In the genomic region with DNA sequence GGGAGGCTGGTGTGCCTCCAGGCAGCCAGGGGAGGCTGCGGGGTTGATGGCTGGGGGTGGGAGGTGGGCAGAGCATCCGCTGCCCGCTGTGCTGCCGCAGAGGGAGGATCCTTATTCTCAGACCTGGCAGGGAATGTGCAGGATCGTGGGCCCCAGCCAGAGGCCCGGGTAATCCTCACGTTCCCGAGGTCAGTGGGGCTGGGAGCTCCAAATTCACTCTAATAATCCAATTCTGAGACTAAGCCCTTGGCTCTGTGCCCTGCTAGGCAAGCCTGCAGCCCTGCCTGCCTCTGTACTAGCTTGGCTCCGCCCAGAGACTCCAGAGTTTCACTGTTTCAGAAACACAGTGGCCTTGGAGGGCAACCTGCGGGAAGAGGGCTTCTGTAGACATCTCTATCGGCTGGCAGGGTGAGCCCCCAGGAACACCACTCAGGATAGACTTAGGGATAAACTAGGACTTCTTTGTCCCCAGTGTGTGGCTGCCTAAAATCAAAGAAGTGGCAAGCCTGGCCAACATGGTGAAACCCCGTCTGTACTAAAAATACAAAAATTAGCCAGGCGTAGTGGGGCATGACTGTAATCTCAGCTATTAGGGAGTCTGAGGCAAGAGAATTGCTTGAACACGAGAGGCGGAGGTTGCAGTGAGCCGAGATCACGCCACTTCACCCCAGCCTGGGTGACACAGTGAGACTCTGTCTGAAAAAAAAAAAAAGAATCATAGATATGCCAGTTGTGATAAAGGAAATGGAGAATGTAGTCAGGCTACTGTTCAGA, we compare ENCODE assay signal across 1 cellular context.
TF ChIP-seq lines count a peak whose summit lies in the region.

No MANE protein-coding gene starts in this region.

TF ChIP-seq in HEK293, 187 proteins besides CTCF, POLR2A, EP300 and RAD21 (continued from another document):
- TF ChIP-seq, protein P1, sequence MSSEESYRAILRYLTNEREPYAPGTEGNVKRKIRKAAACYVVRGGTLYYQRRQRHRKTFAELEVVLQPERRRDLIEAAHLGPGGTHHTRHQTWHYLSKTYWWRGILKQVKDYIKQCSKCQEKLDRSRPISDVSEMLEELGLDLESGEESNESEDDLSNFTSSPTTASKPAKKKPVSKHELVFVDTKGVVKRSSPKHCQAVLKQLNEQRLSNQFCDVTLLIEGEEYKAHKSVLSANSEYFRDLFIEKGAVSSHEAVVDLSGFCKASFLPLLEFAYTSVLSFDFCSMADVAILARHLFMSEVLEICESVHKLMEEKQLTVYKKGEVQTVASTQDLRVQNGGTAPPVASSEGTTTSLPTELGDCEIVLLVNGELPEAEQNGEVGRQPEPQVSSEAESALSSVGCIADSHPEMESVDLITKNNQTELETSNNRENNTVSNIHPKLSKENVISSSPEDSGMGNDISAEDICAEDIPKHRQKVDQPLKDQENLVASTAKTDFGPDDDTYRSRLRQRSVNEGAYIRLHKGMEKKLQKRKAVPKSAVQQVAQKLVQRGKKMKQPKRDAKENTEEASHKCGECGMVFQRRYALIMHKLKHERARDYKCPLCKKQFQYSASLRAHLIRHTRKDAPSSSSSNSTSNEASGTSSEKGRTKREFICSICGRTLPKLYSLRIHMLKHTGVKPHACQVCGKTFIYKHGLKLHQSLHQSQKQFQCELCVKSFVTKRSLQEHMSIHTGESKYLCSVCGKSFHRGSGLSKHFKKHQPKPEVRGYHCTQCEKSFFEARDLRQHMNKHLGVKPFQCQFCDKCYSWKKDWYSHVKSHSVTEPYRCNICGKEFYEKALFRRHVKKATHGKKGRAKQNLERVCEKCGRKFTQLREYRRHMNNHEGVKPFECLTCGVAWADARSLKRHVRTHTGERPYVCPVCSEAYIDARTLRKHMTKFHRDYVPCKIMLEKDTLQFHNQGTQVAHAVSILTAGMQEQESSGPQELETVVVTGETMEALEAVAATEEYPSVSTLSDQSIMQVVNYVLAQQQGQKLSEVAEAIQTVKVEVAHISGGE (tag by site-specific recombination; conservative IDR thresholded peaks at IDR 0.05; ENCODE audit: low read depth), result no peak
- TF ChIP-seq ZNF521 (tag by site-specific recombination; IDR thresholded peaks at IDR 0.05), result no peak
- TF ChIP-seq, protein P2, sequence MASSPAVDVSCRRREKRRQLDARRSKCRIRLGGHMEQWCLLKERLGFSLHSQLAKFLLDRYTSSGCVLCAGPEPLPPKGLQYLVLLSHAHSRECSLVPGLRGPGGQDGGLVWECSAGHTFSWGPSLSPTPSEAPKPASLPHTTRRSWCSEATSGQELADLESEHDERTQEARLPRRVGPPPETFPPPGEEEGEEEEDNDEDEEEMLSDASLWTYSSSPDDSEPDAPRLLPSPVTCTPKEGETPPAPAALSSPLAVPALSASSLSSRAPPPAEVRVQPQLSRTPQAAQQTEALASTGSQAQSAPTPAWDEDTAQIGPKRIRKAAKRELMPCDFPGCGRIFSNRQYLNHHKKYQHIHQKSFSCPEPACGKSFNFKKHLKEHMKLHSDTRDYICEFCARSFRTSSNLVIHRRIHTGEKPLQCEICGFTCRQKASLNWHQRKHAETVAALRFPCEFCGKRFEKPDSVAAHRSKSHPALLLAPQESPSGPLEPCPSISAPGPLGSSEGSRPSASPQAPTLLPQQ (tag by site-specific recombination; IDR thresholded peaks at IDR 0.05), result peak; percentile 35; the same call in 1 of the 2 replicates
- peak; percentile 61 for TF ChIP-seq EGR2 (tag by site-specific recombination; IDR thresholded peaks at IDR 0.05; ENCODE audit: low read depth)
- TF ChIP-seq ZNF701 (tag by site-specific recombination; IDR thresholded peaks at IDR 0.05), result no peak
